In genomic region chr12:72832024-72832423, GRCh38 we compare ENCODE assay signal across 22 cellular contexts.
"Had no signal": no experiment of that assay in that cellular context is flagged by ENCODE, and none has a peak within 500 bp of the region (broad histone marks: within the 10 kb centered on the region; RNA-seq: fewer than 3 reads in every experiment).

No MANE protein-coding gene starts in this region.

- H3K79me2 ChIP-seq: hepatocyte, parathyroid adenoma had no signal

- H3K4me2 ChIP-seq: hepatocyte had no signal

- H3K4me1 ChIP-seq: breast epithelium, esophagus squamous epithelium, parathyroid adenoma, sigmoid colon had no signal

- H2AFZ ChIP-seq: hepatocyte, parathyroid adenoma had no signal

- H3K36me3 ChIP-seq: breast epithelium, esophagus squamous epithelium, sigmoid colon, thoracic aorta, upper lobe of left lung, WERI-Rb-1 had no signal

- H3K27me3 ChIP-seq: breast epithelium, esophagus squamous epithelium, hepatocyte, sigmoid colon, upper lobe of left lung had no signal

- ATAC-seq: activated T-helper 17 cell treated with anti-CD3 and anti-CD28 coated beads, Interleukin-2, amount 50 U/mL, for 72 hours; left lobe of liver; T-cell had no signal

- H3K9ac ChIP-seq: parathyroid adenoma had no signal

- H3K4me3 ChIP-seq: breast epithelium, coronary artery, esophagus squamous epithelium, hepatocyte, sigmoid colon, thoracic aorta, upper lobe of left lung had no signal

- DNase-seq: activated CD4-positive, alpha-beta T cell treated with anti-CD3 and anti-CD28 coated beads, Interleukin-2, amount 50 U/mL, for 1 hour; activated CD4-positive, CD25-positive, alpha-beta regulatory T cell treated with anti-CD3 and anti-CD28 coated beads, Interleukin-2, amount 50 U/mL, for 72 hours; activated CD8-positive, alpha-beta memory T cell treated with anti-CD3 and anti-CD28 coated beads, Interleukin-2, amount 50 U/mL, for 4 hours; activated naive CD4-positive, alpha-beta T cell; activated T-cell treated with anti-CD3 and anti-CD28 coated beads, Interleukin-2, amount 50 U/mL, for 24 hours; esophagus squamous epithelium; immature natural killer cell; mammary epithelial cell; sigmoid colon; stimulated activated CD4-positive, alpha-beta T cell treated with anti-CD3 and anti-CD28 coated beads, Interleukin-2, amount 100 ng/mL, for 48 hours; stimulated activated CD8-positive, alpha-beta memory T cell treated with anti-CD3 and anti-CD28 coated beads, Interleukin-4, amount 100 ng/mL, for 48 hours; stimulated activated naive CD4-positive, alpha-beta T cell; T-cell; upper lobe of left lung; WERI-Rb-1 had no signal

- H3K9me3 ChIP-seq: breast epithelium, esophagus squamous epithelium, sigmoid colon, thoracic aorta, upper lobe of left lung had no signal

- H3K27ac ChIP-seq: breast epithelium, coronary artery, esophagus squamous epithelium, hepatocyte, parathyroid adenoma, sigmoid colon, thoracic aorta, upper lobe of left lung, WERI-Rb-1 had no signal
